Comparison of ENCODE assay signal across 10 cellular contexts in genomic region chr12:104668274-104668718, GRCh38.
A peak's percentile ranks its signal among the peaks of the same experiment; 100 is the strongest.
DNase-seq lines count a peak whose midpoint lies in the region; ATAC-seq and TF ChIP-seq lines count a peak whose summit lies in the region.
"Had no signal": no experiment of that assay in that cellular context is flagged by ENCODE, and none has a peak within 500 bp of the region (broad histone marks: within the 10 kb centered on the region; RNA-seq: fewer than 3 reads in every experiment).

No MANE protein-coding gene starts in this region.

- peak; percentile 76 for DNase-seq in Right ventricle myocardium inferior (ENCODE audit: missing footprints)
- DNase-seq in cardiac septum (ENCODE audit: low spot score), result no peak
- no peak for DNase-seq in dorsolateral prefrontal cortex
- DNase-seq in effector CD4-positive, alpha-beta T cell, result no peak
- DNase-seq in MM.1S, result no peak
- DNase-seq: activated T-cell treated with anti-CD3 and anti-CD28 coated beads, Interleukin-2, amount 50 U/mL, for 4 hours; CD8-positive, alpha-beta memory T cell had no signal

- H3K9me2 ChIP-seq in MM.1S (replicated peaks; ENCODE audit: insufficient read depth, low read length), result no peaks in the 10 kb centered on the region

- no peaks in the 10 kb centered on the region for H3K27me3 ChIP-seq in dorsolateral prefrontal cortex
- no peaks in the 10 kb centered on the region for H3K27me3 ChIP-seq in MM.1S (replicated peaks; ENCODE audit: insufficient read depth, low read length)

- H3K4me2 ChIP-seq in MM.1S (ENCODE audit: low read depth, low read length), result no peak overlapping the region

- H3K9me3 ChIP-seq in mesodermal cell (ENCODE audit: control insufficient read depth, low read length) (no peaks in the 10 kb centered on the region), MM.1S (replicated peaks; ENCODE audit: insufficient read depth, low read length) (no peaks in the 10 kb centered on the region)

- H3K27ac ChIP-seq in dorsolateral prefrontal cortex, result peak overlapping the region in 58 of 59 donors; percentile 72 to 98 (median 93)
- peak overlapping the region; percentile 78 for H3K27ac ChIP-seq in mesodermal cell (ENCODE audit: low read depth, low read length, severe bottlenecking)
- peak overlapping the region; percentile 76 for H3K27ac ChIP-seq in urinary bladder (ENCODE audit: low read depth)
- H3K27ac ChIP-seq in MM.1S (ENCODE audit: low read length), result no peak overlapping the region

- H3K36me3 ChIP-seq in mesodermal cell (ENCODE audit: control insufficient read depth, insufficient read depth, low read length), result no peaks in the 10 kb centered on the region
- no peaks in the 10 kb centered on the region for H3K36me3 ChIP-seq in urinary bladder (ENCODE audit: insufficient read depth)
- no peaks in the 10 kb centered on the region for H3K36me3 ChIP-seq in MM.1S (replicated peaks; ENCODE audit: insufficient read depth, low read length)

- H3K9ac ChIP-seq in MM.1S (ENCODE audit: low read length), result no peak overlapping the region

- H4K20me1 ChIP-seq in MM.1S (ENCODE audit: insufficient read depth, low read length), result no peaks in the 10 kb centered on the region

- H3K79me2 ChIP-seq in MM.1S (ENCODE audit: low read length), result peaks cover 19% of the 10 kb centered on the region; the same call in 1 of the 2 replicates

- TF ChIP-seq CTCF in dorsolateral prefrontal cortex (IDR thresholded peaks at IDR 0.05 in 54 of 56, conservative IDR thresholded peaks at IDR 0.05 in 2 of 56; ENCODE audit: low read depth in 1 of 56, partially characterized antibody in 56 of 56) (no peak), MM.1S (IDR thresholded peaks at IDR 0.05; ENCODE audit: low read length) (no peak)

- intact Hi-C loops in Right ventricle myocardium inferior (cut with DNase I) (loop anchor here (5.0 kb wide), 1 partner anchor 211 kb away; the partner anchor contains the start of gene CHST11), cardiac septum (cut with DNase I) (loop anchor here (5.0 kb wide), 1 partner anchor 261 kb away; no protein-coding TSS in a partner anchor), dorsolateral prefrontal cortex (cut with DNase I) (loop anchor here in 1 of 2 donors (10.0 kb wide), 2 partner anchors 387 to 533 kb away; partner anchors contain the start of gene NFYB)

- 81 to 84% methylated on average over 7 to 8 of the region's 11 CpGs for WGBS in mesodermal cell (ENCODE audit: insufficient coverage in 2 of 2), 2 experiments
- 22% methylated on average over 11 of the region's 11 CpGs for WGBS in urinary bladder

- H3F3A ChIP-seq in MM.1S (ENCODE audit: insufficient read depth, low read length), result no peaks in the 10 kb centered on the region

- H2AFZ ChIP-seq in MM.1S (ENCODE audit: low read length), result no peak overlapping the region

- peak overlapping the region in 9 of 59 donors; percentile 2 to 40 (median 25) for H3K4me3 ChIP-seq in dorsolateral prefrontal cortex
- no peak overlapping the region for H3K4me3 ChIP-seq in mesodermal cell (ENCODE audit: extremely low read depth, insufficient read depth, low read length, poor library complexity, severe bottlenecking)
- no peak overlapping the region for H3K4me3 ChIP-seq in urinary bladder (ENCODE audit: low read depth, low read length)
- H3K4me3 ChIP-seq in MM.1S (ENCODE audit: low read length), result no peak overlapping the region

- ATAC-seq in Right ventricle myocardium inferior, result peak; percentile 82
- ATAC-seq in GM18520 (IDR thresholded peaks at IDR 0.05; ENCODE audit: unreplicated experiment), result no peak
- ATAC-seq: activated T-cell treated with anti-CD3 and anti-CD28 coated beads, Interleukin-2, amount 50 U/mL, for 4 hours had no signal

- H3K4me1 ChIP-seq in mesodermal cell (ENCODE audit: control insufficient read depth, insufficient read depth, low read length, poor library complexity, severe bottlenecking) (peaks cover 29% of the 10 kb centered on the region), urinary bladder (ENCODE audit: insufficient read depth) (no peaks in the 10 kb centered on the region), MM.1S (ENCODE audit: low read length) (peaks cover 19% of the 10 kb centered on the region)
